In the genomic region with DNA sequence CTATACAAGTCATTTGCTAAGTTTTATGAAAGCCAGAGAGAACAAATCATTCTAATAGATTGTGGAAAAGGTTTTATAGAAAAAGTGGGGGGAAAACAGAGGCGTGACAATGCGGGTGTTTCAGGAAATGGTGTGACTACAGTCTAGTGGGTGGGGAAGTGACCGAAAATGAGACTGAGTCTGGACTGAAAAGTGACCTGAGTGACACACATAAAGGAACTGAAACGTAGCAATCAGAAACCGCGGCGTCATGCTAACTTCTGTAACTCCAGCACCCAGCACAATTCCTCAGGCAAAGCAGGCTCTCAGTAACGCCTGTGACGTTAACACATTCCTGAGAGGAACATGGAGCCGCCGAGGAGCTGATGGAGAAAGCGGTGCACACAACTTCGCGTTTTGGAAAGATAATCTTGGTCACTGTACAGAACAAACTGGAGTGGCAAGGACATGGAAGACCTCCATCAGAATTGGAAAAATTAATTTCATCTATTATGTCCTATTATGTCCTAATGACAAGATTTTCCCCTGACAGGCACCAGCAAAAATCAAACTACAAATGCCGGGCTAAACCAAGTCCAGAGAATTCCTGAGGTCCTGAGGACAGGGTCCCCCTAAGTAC, we compare ENCODE assay signal across 8 cellular contexts. TPM values are rescaled to one million over a fixed set of nuclear protein-coding genes. Genes with fewer than 3 reads are reported as not detected.
DNase-seq lines count a peak whose midpoint lies in the region; ATAC-seq, FAIRE-seq and TF ChIP-seq lines count a peak whose summit lies in the region.

No MANE protein-coding gene starts in this region.

- ATAC-seq in GM21423 (IDR thresholded peaks at IDR 0.05; ENCODE audit: unreplicated experiment) = peak; percentile 80

- H3K9ac ChIP-seq in skeletal muscle satellite cell (ENCODE audit: low read depth, low read length) = no peak overlapping the region

- H3K36me3 ChIP-seq in skeletal muscle satellite cell (ENCODE audit: insufficient read depth, low read length) = no peaks in the 10 kb centered on the region

- FAIRE-seq in RCC 7860 (lab: Jason Lieb, UNC) = no peak

- peak overlapping the region; percentile 64 for H3K4me2 ChIP-seq in skeletal muscle satellite cell (ENCODE audit: low read length)

- H3K9me3 ChIP-seq in skeletal muscle satellite cell (replicated peaks; ENCODE audit: low read length) = no peaks in the 10 kb centered on the region

- peak; percentile 93 for DNase-seq in GM12864 (ENCODE audit: low read depth)
- DNase-seq in HL-60 (ENCODE audit: low read depth in 1 of 2, low spot score in 1 of 2) = peak; percentile 56 to 58
- peak; percentile 38 to 60 for DNase-seq in cardiac fibroblast (ENCODE audit: low read depth in 2 of 2)
- no peak for DNase-seq in mesenteric fat pad (ENCODE audit: low spot score)
- DNase-seq in RCC 7860 (ENCODE audit: low spot score) = no peak
- no peak for DNase-seq in NCI-H1694 (lab: John Stamatoyannopoulos, UW)

- no peak for TF ChIP-seq CTCF in GM12864 (IDR thresholded peaks at IDR 0.05; ENCODE audit: low read depth, low read length, missing control alignments)
- no peak for TF ChIP-seq CTCF in HL-60 (IDR thresholded peaks at IDR 0.05; ENCODE audit: insufficient read depth, low read length)
- no peak for TF ChIP-seq CTCF in cardiac fibroblast (IDR thresholded peaks at IDR 0.05; ENCODE audit: low read depth, low read length)

- H3K27me3 ChIP-seq in HL-60 (ENCODE audit: insufficient read depth, poor library complexity, severe bottlenecking) (no peaks in the 10 kb centered on the region), skeletal muscle satellite cell (ENCODE audit: control insufficient read depth, insufficient read depth, low read length) (no peaks in the 10 kb centered on the region)

- H3K4me3 ChIP-seq in GM12864 (ENCODE audit: low read depth, low read length) = no peak overlapping the region; the same call in 1 of the 2 replicates
- H3K4me3 ChIP-seq in HL-60 (replicated peaks; ENCODE audit: insufficient read depth, low read length) = no peak overlapping the region
- H3K4me3 ChIP-seq in cardiac fibroblast (replicated peaks in 1 of 2; ENCODE audit: low read depth in 2 of 2, low read length in 2 of 2) = no peak overlapping the region
- H3K4me3 ChIP-seq in skeletal muscle satellite cell (ENCODE audit: low read length) = peak overlapping the region; percentile 17

- H3K27ac ChIP-seq in HL-60 (replicated peaks) = no peak overlapping the region

- H3K4me1 ChIP-seq in skeletal muscle satellite cell (ENCODE audit: control insufficient read depth, insufficient read depth, low read length) = peaks cover 8% of the 10 kb centered on the region

RNA-seq across cellular contexts. Expression of a gene that starts 1.4 kb away (rescaled TPM):
- total RNA-seq in skeletal muscle satellite cell (2012; rRNA removed) = 0.22 and 1.3 TPM in 2 replicates
- 1.4 TPM for total RNA-seq in mesenteric fat pad

Comparison
In these comparisons a context has a peak if more than half of its experiments do, and no peak if none do; other contexts are left out.
1. DNase-seq: peak in GM12864 (single experiment), HL-60 (2 of 2) and cardiac fibroblast (2 of 2); none in mesenteric fat pad (single experiment), RCC 7860 (single experiment) and NCI-H1694 (single experiment).